9 cellular contexts compared by ENCODE assay signal in genomic region chr20:57435498-57436222, GRCh38. TPM values are rescaled to one million over a fixed set of nuclear protein-coding genes. Genes with fewer than 3 reads are reported as not detected.
DNase-seq lines count a peak whose midpoint lies in the region; ATAC-seq, FAIRE-seq and TF ChIP-seq lines count a peak whose summit lies in the region.
"Had no signal": no experiment of that assay in that cellular context is flagged by ENCODE, and none has a peak within 500 bp of the region (broad histone marks: within the 10 kb centered on the region; RNA-seq: fewer than 3 reads in every experiment).

No MANE protein-coding gene starts in this region.

- no peaks in the 10 kb centered on the region for H3K4me1 Mint-ChIP-seq in Caco-2 (ENCODE audit: low read depth, unreplicated experiment)

- peak overlapping the region; percentile 21; the same call in 1 of the 2 replicates for H2AFZ ChIP-seq in Loucy (ENCODE audit: low read length)

- no peak overlapping the region for H3K27ac Mint-ChIP-seq in Caco-2 (ENCODE audit: unreplicated experiment)

- peaks cover 11% of the 10 kb centered on the region; the same call in 1 of the 2 replicates for H3F3A ChIP-seq in Loucy (ENCODE audit: low read depth)

- H3K4me3 ChIP-seq in Caco-2 (ENCODE audit: low read depth, low read length) (no peak overlapping the region), Loucy (ENCODE audit: low read length, poor library complexity, severe bottlenecking) (peak overlapping the region; percentile 49), breast epithelium (peak overlapping the region in 1 of 3 donors; percentile 25), liver (ENCODE audit: low read depth in 1 of 3, low read length in 3 of 3) (no peak overlapping the region)
- H3K4me3 ChIP-seq: HAP-1 had no signal

- no peaks in the 10 kb centered on the region for H3K36me3 Mint-ChIP-seq in Caco-2 (ENCODE audit: insufficient read depth, unreplicated experiment)

- H3K4me1 ChIP-seq in Caco-2 (peaks cover 7% of the 10 kb centered on the region; the same call in 1 of the 2 replicates), Loucy (ENCODE audit: insufficient read depth, low read length, poor library complexity, severe bottlenecking) (peaks cover 70% of the 10 kb centered on the region), breast epithelium (no peaks in the 10 kb centered on the region), liver (ENCODE audit: control insufficient read depth in 4 of 4, insufficient read depth in 4 of 4, low read length in 3 of 4) (peaks cover 25 to 43% (median 32%) of the 10 kb centered on the region in 4 donors)
- H3K4me1 ChIP-seq: HAP-1 had no signal

- peaks cover 9% of the 10 kb centered on the region for H3K27me3 Mint-ChIP-seq in Caco-2 (ENCODE audit: insufficient read depth, unreplicated experiment)

- no peaks in the 10 kb centered on the region for H3K36me3 ChIP-seq in Caco-2 (ENCODE audit: control insufficient read depth, insufficient read depth, low read length)
- H3K36me3 ChIP-seq in Loucy (ENCODE audit: insufficient read depth, low read length): no peaks in the 10 kb centered on the region
- no peaks in the 10 kb centered on the region for H3K36me3 ChIP-seq in breast epithelium
- H3K36me3 ChIP-seq in liver (ENCODE audit: control insufficient read depth in 4 of 4, insufficient read depth in 3 of 4, low read depth in 1 of 4, low read length in 3 of 4): no peaks in the 10 kb centered on the region
- H3K36me3 ChIP-seq: HAP-1 had no signal

- no peaks in the 10 kb centered on the region for H4K20me1 ChIP-seq in Loucy (ENCODE audit: insufficient read depth, low read length, poor library complexity, severe bottlenecking)

- H3K9me3 ChIP-seq in Caco-2 (0 out of 2 replicates have a peak, but pooled peaks cover 2% of the 10 kb centered on the region), Loucy (ENCODE audit: insufficient read depth, low read depth, low read length) (no peaks in the 10 kb centered on the region), breast epithelium (no peaks in the 10 kb centered on the region), liver (ENCODE audit: control insufficient read depth in 4 of 4, low read length in 3 of 4) (no peaks in the 10 kb centered on the region)
- H3K9me3 ChIP-seq: HAP-1 had no signal

- CTCF ChIA-PET in Caco-2 (lab: Charles Lee): interaction anchor here (0.6 kb wide), 1 partner anchor 25 kb away, joined by 4 read pairs; no protein-coding TSS in a partner anchor

- H3K4me3 Mint-ChIP-seq in Caco-2 (ENCODE audit: unreplicated experiment): no peak overlapping the region

- no peak for TF ChIP-seq POLR2A in breast epithelium (IDR thresholded peaks at IDR 0.05)

- peak; percentile 59 to 64 for DNase-seq in Caco-2
- peak; percentile 78 for DNase-seq in RCC 7860 (ENCODE audit: low spot score)
- peak; percentile 97 to 99 for DNase-seq in breast epithelium (ENCODE audit: low spot score in 2 of 2)
- DNase-seq in epidermal melanocyte (ENCODE audit: insufficient read length, low spot score): no peak

- TF ChIP-seq RAD21 in liver (IDR thresholded peaks at IDR 0.05): peak in 1 of 2 donors; percentile 35

- intact Hi-C loops in Caco-2 (cut with micrococcal nuclease; ENCODE audit: unreplicated experiment) (no loop called here), breast epithelium (cut with DNase I; ENCODE audit: low total_unique reads) (loop anchor here (5.0 kb wide), 1 partner anchor 1013 kb away; no protein-coding TSS in a partner anchor)

- no TSS peak for BruUV-seq in Caco-2 (replicated peaks; lab: Mats Ljungman, UMichigan)

- no peaks in the 10 kb centered on the region for H3K9me3 Mint-ChIP-seq in Caco-2 (ENCODE audit: unreplicated experiment)

- ATAC-seq in GM19455 (IDR thresholded peaks at IDR 0.05; ENCODE audit: unreplicated experiment): no peak
- ATAC-seq in HG02588 (IDR thresholded peaks at IDR 0.05; ENCODE audit: unreplicated experiment): no peak

- POLR2A ChIA-PET in Caco-2 (lab: Charles Lee): no interaction called here

- H3K27me3 ChIP-seq in Caco-2 (replicated peaks; ENCODE audit: control insufficient read depth, insufficient read depth, low read length): no peaks in the 10 kb centered on the region; the same call in none of the 2 replicates
- no peaks in the 10 kb centered on the region for H3K27me3 ChIP-seq in Loucy (ENCODE audit: insufficient read depth, low read length, poor library complexity, severe bottlenecking)
- no peaks in the 10 kb centered on the region for H3K27me3 ChIP-seq in breast epithelium
- H3K27me3 ChIP-seq in liver (ENCODE audit: control insufficient read depth in 4 of 4, insufficient read depth in 4 of 4, low read length in 3 of 4): no peaks in the 10 kb centered on the region

- 28% methylated on average over 25 of the region's 25 CpGs for WGBS in liver

- H3K79me2 ChIP-seq in Loucy (ENCODE audit: insufficient read depth, low read length): no peaks in the 10 kb centered on the region

- H3K4me2 ChIP-seq in Loucy (ENCODE audit: low read depth, low read length, poor library complexity, severe bottlenecking): peak overlapping the region; percentile 86

- H3K27ac ChIP-seq in breast epithelium (peak overlapping the region; percentile 68 to 91), liver (ENCODE audit: low read depth in 1 of 2, low read length in 2 of 2) (peak overlapping the region; percentile 76 to 94)

- FAIRE-seq in RCC 7860 (lab: Jason Lieb, UNC): no peak

- TF ChIP-seq CTCF in Caco-2 (IDR thresholded peaks at IDR 0.05; ENCODE audit: insufficient read depth in 1 of 2, low read depth in 1 of 2, low read length in 1 of 2, severe bottlenecking in 1 of 2, unreplicated experiment in 1 of 2) (peak in 1 of 2 experiments; percentile 18), Loucy (conservative IDR thresholded peaks at IDR 0.05; ENCODE audit: low read length) (peak; percentile 42; the same call in 1 of the 2 replicates), breast epithelium (IDR thresholded peaks at IDR 0.05) (no peak), liver (IDR thresholded peaks at IDR 0.05; ENCODE audit: low read depth, low read length, missing input control) (no peak)

- H3K9ac ChIP-seq in Loucy (ENCODE audit: low read depth, low read length, poor library complexity, severe bottlenecking) (peak overlapping the region; percentile 0), liver (ENCODE audit: low read depth in 1 of 2, low read length in 2 of 2) (peak overlapping the region in 1 of 2 donors; percentile 48)

- H3K9me2 ChIP-seq in Loucy (replicated peaks; ENCODE audit: low read depth, low read length): no peaks in the 10 kb centered on the region

TF ChIP-seq in liver, 16 proteins besides CTCF, POLR2A, EP300 and RAD21 (continues in another document):
- TF ChIP-seq SP1 (IDR thresholded peaks at IDR 0.05): peak; percentile 75
- peak; percentile 76 for TF ChIP-seq YY1 (IDR thresholded peaks at IDR 0.05)
- peak; percentile 74 to 97 for TF ChIP-seq RXRA (IDR thresholded peaks at IDR 0.05)
- TF ChIP-seq FOXA1 (IDR thresholded peaks at IDR 0.05): no peak
- no peak for TF ChIP-seq TAF1 (conservative IDR thresholded peaks at IDR 0.05)
- peak; percentile 94 for TF ChIP-seq REST (IDR thresholded peaks at IDR 0.05)
- TF ChIP-seq JUND (IDR thresholded peaks at IDR 0.05): peak in 1 of 2 donors; percentile 40
- no peak for TF ChIP-seq GABPA (IDR thresholded peaks at IDR 0.05 in 1 of 2, conservative IDR thresholded peaks at IDR 0.05 in 1 of 2)
- peak in 1 of 2 donors; percentile 75 for TF ChIP-seq EGR1 (IDR thresholded peaks at IDR 0.05; ENCODE audit: low read depth in 2 of 2)
- TF ChIP-seq FOXA2 (IDR thresholded peaks at IDR 0.05): no peak
- peak; percentile 97 for TF ChIP-seq MAX (IDR thresholded peaks at IDR 0.05)
- peak; percentile 67 to 88 for TF ChIP-seq HNF4A (conservative IDR thresholded peaks at IDR 0.05)
- no peak for TF ChIP-seq ATF3 (IDR thresholded peaks at IDR 0.05)
- no peak for TF ChIP-seq HNF4G (IDR thresholded peaks at IDR 0.05)

RNA-seq across cellular contexts. Expression of gene RBM38, which starts 44.5 kb away (rescaled TPM):
- total RNA-seq in Caco-2 (2022): 34.4 and 39.2 TPM in 2 replicates
- total RNA-seq in breast epithelium: 10 to 100 TPM in 2 of 3 donors, 1 to 10 TPM in 1; 5.1 to 13.5 (median 10.5) TPM
- total RNA-seq in liver: 100 to 1,000 TPM in 1 of 2 donors, 1 to 10 TPM in 1; 4.4 to 258 TPM
- polyA plus RNA-seq in liver: 1 to 10 TPM; 1.4 to 7.7 TPM
